Comparison of ENCODE assay signal across 12 cellular contexts in genomic region chr14:75497191-75497590, GRCh38. TPM values are rescaled to one million over a fixed set of nuclear protein-coding genes. Genes with fewer than 3 reads are reported as not detected.
DNase-seq lines count a peak whose midpoint lies in the region; ATAC-seq and TF ChIP-seq lines count a peak whose summit lies in the region.
"Had no signal": no experiment of that assay in that cellular context is flagged by ENCODE, and none has a peak within 500 bp of the region (broad histone marks: within the 10 kb centered on the region; RNA-seq: fewer than 3 reads in every experiment).

No MANE protein-coding gene starts in this region.

- no peaks in the 10 kb centered on the region for H3K36me3 Mint-ChIP-seq in Calu3 (ENCODE audit: insufficient read depth, unreplicated experiment)

- peaks cover 5% of the 10 kb centered on the region for H3K4me1 Mint-ChIP-seq in Calu3 (ENCODE audit: low read depth, unreplicated experiment)

- no peak overlapping the region for H3K27ac Mint-ChIP-seq in Calu3 (ENCODE audit: unreplicated experiment)

- in situ Hi-C loops in ACHN (cut with HindIII; ENCODE audit: low pct_ligation_motif_present, low pct_unique_long_range_greater_than_20kb, low sequenced_read_pairs) = no loop called here

- CTCF ChIA-PET in Calu3 (lab: Charles Lee) = no interaction called here

- DNase-seq in UCSD-AML1 (lab: John Stamatoyannopoulos, UW; ENCODE audit: unreplicated experiment) (peak; percentile 56), sciatic nerve (ENCODE audit: low spot score) (no peak), Calu3 (no peak), cerebellar cortex (ENCODE audit: low spot score) (no peak), ACHN (no peak)
- DNase-seq: brain microvascular endothelial cell, left cardiac atrium, NCI-H226, right lobe of liver, T1000 had no signal

- H3K9me3 Mint-ChIP-seq in Calu3 (ENCODE audit: low read depth, unreplicated experiment) = no peaks in the 10 kb centered on the region

- BruUV-seq in Calu3 (replicated peaks; lab: Mats Ljungman, UMichigan) = no TSS peak

- ATAC-seq in GM18505 (IDR thresholded peaks at IDR 0.05; ENCODE audit: unreplicated experiment) (peak; percentile 40), HG02798 (IDR thresholded peaks at IDR 0.05; ENCODE audit: poor library complexity, unreplicated experiment) (peak; percentile 57), sciatic nerve (peak; percentile 40)
- ATAC-seq: left cardiac atrium had no signal

- no peak for TF ChIP-seq CTCF in Calu3 (IDR thresholded peaks at IDR 0.05; ENCODE audit: unreplicated experiment)

- no peaks in the 10 kb centered on the region for H3K27me3 Mint-ChIP-seq in Calu3 (ENCODE audit: unreplicated experiment)

- H3K4me3 Mint-ChIP-seq in Calu3 (ENCODE audit: low read depth, unreplicated experiment) = no peak overlapping the region

- no peak for TF ChIP-seq POLR2A in GM18505 (IDR thresholded peaks at IDR 0.05; ENCODE audit: borderline replicate concordance, extremely low read depth, insufficient read depth, insufficient read length)

- intact Hi-C loops in sciatic nerve (cut with DNase I) = no loop called here
- intact Hi-C loops in Calu3 (cut with micrococcal nuclease; ENCODE audit: unreplicated experiment) = no loop called here

RNA-seq across cellular contexts. Expression of gene BATF, which starts 25.1 kb away (rescaled TPM):
- total RNA-seq in sciatic nerve = 1.7 TPM
- total RNA-seq in Calu3 (2022) = 1.4 and 2.2 TPM in 2 replicates
